In the genomic region with DNA sequence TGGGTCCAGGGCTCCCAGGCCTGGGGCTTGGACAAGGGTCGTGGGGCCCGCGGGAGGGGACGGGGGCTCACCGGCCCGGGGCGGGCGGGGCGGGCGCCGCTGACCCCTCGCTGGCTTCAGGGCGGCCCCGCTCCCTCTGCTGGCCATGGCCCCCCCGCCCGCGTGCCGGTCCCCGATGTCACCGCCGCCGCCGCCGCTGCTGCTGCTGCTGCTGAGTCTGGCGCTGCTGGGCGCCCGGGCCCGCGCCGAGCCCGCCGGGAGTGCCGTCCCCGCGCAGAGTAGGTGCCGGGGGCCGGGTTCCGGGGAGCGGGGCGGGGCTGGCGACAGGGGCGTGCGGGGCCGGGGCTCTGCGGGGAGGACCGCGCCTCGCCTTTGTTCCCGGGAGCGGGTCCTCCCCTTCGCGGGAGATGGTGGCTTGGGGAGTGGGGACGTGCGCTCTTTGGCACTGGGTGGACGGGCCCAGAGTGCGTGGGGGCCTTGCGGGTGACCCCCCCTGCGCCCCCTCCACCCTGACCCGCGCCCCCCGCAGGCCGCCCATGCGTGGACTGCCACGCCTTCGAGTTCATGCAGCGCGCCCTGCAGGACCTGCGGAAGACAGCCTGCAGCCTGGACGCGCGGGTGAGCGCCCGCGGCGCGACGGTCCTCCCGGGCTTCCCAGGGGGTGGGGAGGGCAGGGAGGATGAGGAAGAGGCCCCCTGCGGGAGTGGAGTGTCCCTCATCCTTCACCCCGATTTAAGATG, we compare ENCODE assay signal across 8 cellular contexts. TPM values are rescaled to one million over a fixed set of nuclear protein-coding genes. Genes with fewer than 3 reads are reported as not detected.
DNase-seq lines count a peak whose midpoint lies in the region; ATAC-seq and TF ChIP-seq lines count a peak whose summit lies in the region.

No MANE protein-coding gene starts in this region.

- H3K36me3 Mint-ChIP-seq in T-helper 17 cell (ENCODE audit: low read depth) = peaks cover 4% of the 10 kb centered on the region
- no peaks in the 10 kb centered on the region for H3K36me3 Mint-ChIP-seq in chondrocyte (ENCODE audit: low read depth)

- H2AFZ ChIP-seq in DND-41 (ENCODE audit: low read depth, low read length) = peak overlapping the region; percentile 79; the same call in 1 of the 2 replicates

- peak overlapping the region; percentile 68 for H3K4me2 ChIP-seq in DND-41 (ENCODE audit: insufficient read depth, low read length)

- peak overlapping the region; percentile 57 for H3K9ac ChIP-seq in DND-41 (ENCODE audit: low read depth, low read length)

- TF ChIP-seq CTCF in DND-41 (IDR thresholded peaks at IDR 0.05; ENCODE audit: borderline replicate concordance, extremely low read depth, low read length, poor library complexity, severe bottlenecking) = no peak
- peak; percentile 33 for TF ChIP-seq CTCF in chondrocyte (IDR thresholded peaks at IDR 0.05)
- TF ChIP-seq CTCF in right lobe of liver (IDR thresholded peaks at IDR 0.05) = no peak
- no peak for TF ChIP-seq CTCF in stomach (IDR thresholded peaks at IDR 0.05)

- H3K4me3 ChIP-seq in DND-41 (ENCODE audit: low read depth in 1 of 2, low read length in 2 of 2) (peak overlapping the region; percentile 50 to 82; a peak in 3 of 4 replicates), right lobe of liver (peak overlapping the region; percentile 53 to 57 (median 56)), stomach (peak overlapping the region; percentile 65 to 85 (median 71))

- H3K4me1 Mint-ChIP-seq in T-helper 17 cell = peaks cover 13% of the 10 kb centered on the region
- peaks cover 8% of the 10 kb centered on the region for H3K4me1 Mint-ChIP-seq in chondrocyte (ENCODE audit: low read depth)

- H3K9me3 ChIP-seq in DND-41 (ENCODE audit: insufficient read depth, low read length, severe bottlenecking) (no peaks in the 10 kb centered on the region), T-helper 17 cell (ENCODE audit: control insufficient read depth, low read length, poor library complexity, severe bottlenecking) (no peaks in the 10 kb centered on the region), right lobe of liver (no peaks in the 10 kb centered on the region), stomach (peaks cover 0 to 5% (median 0%) of the 10 kb centered on the region in 4 donors)

- H3K4me3 Mint-ChIP-seq in T-helper 17 cell (peak overlapping the region; percentile 89), chondrocyte (ENCODE audit: unreplicated experiment) (peak overlapping the region; percentile 62)

- H3K27me3 ChIP-seq in DND-41 (ENCODE audit: insufficient read depth, low read length, poor library complexity) = no peaks in the 10 kb centered on the region
- peaks cover 0 to 16% of the 10 kb centered on the region in 2 donors for H3K27me3 ChIP-seq in right lobe of liver
- peaks cover 14 to 75% (median 40%) of the 10 kb centered on the region in 3 donors for H3K27me3 ChIP-seq in stomach

- ATAC-seq in DND-41 (ENCODE audit: insufficient read depth, low read depth) = peak; percentile 76
- ATAC-seq in HG02588 (IDR thresholded peaks at IDR 0.05; ENCODE audit: unreplicated experiment) = peak; percentile 31
- ATAC-seq in T-helper 17 cell = peak; percentile 64
- peak; percentile 14 to 40 (median 36) for ATAC-seq in right lobe of liver

- H3K9me3 Mint-ChIP-seq in chondrocyte (ENCODE audit: low read depth) = no peaks in the 10 kb centered on the region

- 6% methylated on average over 9 of the region's 80 CpGs for WGBS in right lobe of liver (ENCODE audit: insufficient coverage, low coverage, low lambda C conversion rate, missing lambda C conversion rate)
- WGBS in stomach, 5 donors = 2 to 38% (median 6%) methylated on average over 2 to 80 of the region's 80 CpGs

- TF ChIP-seq EP300 in stomach (IDR thresholded peaks at IDR 0.05) = no peak

- intact Hi-C loops in right lobe of liver (cut with DNase I) = no loop called here
- intact Hi-C loops in stomach (cut with DNase I; ENCODE audit: low total_unique reads) = no loop called here

- peaks cover 15% of the 10 kb centered on the region for H3K4me1 ChIP-seq in DND-41 (ENCODE audit: insufficient read depth, low read length)
- peaks cover 0 to 20% (median 5%) of the 10 kb centered on the region in 4 donors for H3K4me1 ChIP-seq in right lobe of liver
- H3K4me1 ChIP-seq in stomach = peaks cover 24 to 36% (median 32%) of the 10 kb centered on the region in 4 donors

- H3K27me3 Mint-ChIP-seq in T-helper 17 cell (peaks cover 27% of the 10 kb centered on the region), chondrocyte (ENCODE audit: low read depth) (peaks cover 5% of the 10 kb centered on the region)

- peaks cover 25% of the 10 kb centered on the region for H4K20me1 ChIP-seq in DND-41 (ENCODE audit: insufficient read depth, low read length)

- no peak for TF ChIP-seq POLR2A in right lobe of liver (IDR thresholded peaks at IDR 0.05)
- no peak for TF ChIP-seq POLR2A in stomach (IDR thresholded peaks at IDR 0.05)

- H3K79me2 ChIP-seq in DND-41 (ENCODE audit: insufficient read depth, low read length) = 0 out of 2 replicates have a peak, but pooled peaks cover 2% of the 10 kb centered on the region

- H3K27ac ChIP-seq in DND-41 (ENCODE audit: low read length) (no peak overlapping the region), right lobe of liver (no peak overlapping the region), stomach (peak overlapping the region in 2 of 5 donors; percentile 47 to 69)

- H3K27ac Mint-ChIP-seq in T-helper 17 cell (no peak overlapping the region), chondrocyte (ENCODE audit: unreplicated experiment) (no peak overlapping the region)

- peak; percentile 51 for DNase-seq in DND-41
- peak in 2 of 3 donors; percentile 24 to 46 for DNase-seq in T-helper 17 cell
- no peak for DNase-seq in chondrocyte (ENCODE audit: low spot score)
- peak in 2 of 3 donors; percentile 31 to 46 for DNase-seq in right lobe of liver
- peak; percentile 49 for DNase-seq in stomach
- no peak for DNase-seq in NCI-H187 treated with DMSO at 0.1 percent for 48 hours (lab: John Stamatoyannopoulos, UW)
- no peak for DNase-seq in Kasumi-1 (lab: John Stamatoyannopoulos, UW)

- no peaks in the 10 kb centered on the region for H3K36me3 ChIP-seq in DND-41 (ENCODE audit: insufficient read depth, low read length)
- no peaks in the 10 kb centered on the region for H3K36me3 ChIP-seq in right lobe of liver
- H3K36me3 ChIP-seq in stomach = no peaks in the 10 kb centered on the region

RNA-seq across cellular contexts. Expression of a gene that starts 16.8 kb away (rescaled TPM):
- total RNA-seq in T-helper 17 cell = not detected
- total RNA-seq in chondrocyte = 0.53 to 1.6 TPM (median 1.6 TPM) in 3 replicates
- under 1 TPM in 2 of 6 experiments, not detected in 4; 0.02 to 0.05 TPM for total RNA-seq in right lobe of liver
- total RNA-seq in stomach = under 1 TPM in 1 of 5 donors, not detected in 4; 0.73 TPM
- polyA plus RNA-seq in stomach = under 1 TPM; 0.31 to 0.55 (median 0.46) TPM

RNA-seq across cellular contexts. Expression of a gene that starts 33.6 kb away (rescaled TPM):
- 10 to 100 TPM; 40.7 to 47.2 TPM for total RNA-seq in T-helper 17 cell
- 23.5 to 25.6 TPM (median 24.0 TPM) in 3 replicates for total RNA-seq in chondrocyte
- total RNA-seq in right lobe of liver = 10 to 100 TPM in 2 of 6 experiments, 1 to 10 TPM in 4; 6.6 to 14.7 (median 8.7) TPM
- 10 to 100 TPM in 4 of 5 donors, 1 to 10 TPM in 1; 5.8 to 82.9 (median 21.0) TPM for total RNA-seq in stomach
- polyA plus RNA-seq in stomach = 10 to 100 TPM; 13.6 to 28.5 (median 15.5) TPM

Comparison
In these comparisons a context has a peak if more than half of its experiments do, and no peak if none do; other contexts are left out.
1. DNase-seq: peak in DND-41 (single experiment), T-helper 17 cell (2 of 3), right lobe of liver (2 of 3) and stomach (single experiment); none in chondrocyte (single experiment), NCI-H187 treated with DMSO at 0.1 percent for 48 hours (single experiment) and Kasumi-1 (0 of 2).
2. Peak in every context shown above with its lines, with median percentiles within 50 percentile points of each other: ATAC-seq and H3K4me3 ChIP-seq.